21 cellular contexts compared by ENCODE assay signal in the genomic region with DNA sequence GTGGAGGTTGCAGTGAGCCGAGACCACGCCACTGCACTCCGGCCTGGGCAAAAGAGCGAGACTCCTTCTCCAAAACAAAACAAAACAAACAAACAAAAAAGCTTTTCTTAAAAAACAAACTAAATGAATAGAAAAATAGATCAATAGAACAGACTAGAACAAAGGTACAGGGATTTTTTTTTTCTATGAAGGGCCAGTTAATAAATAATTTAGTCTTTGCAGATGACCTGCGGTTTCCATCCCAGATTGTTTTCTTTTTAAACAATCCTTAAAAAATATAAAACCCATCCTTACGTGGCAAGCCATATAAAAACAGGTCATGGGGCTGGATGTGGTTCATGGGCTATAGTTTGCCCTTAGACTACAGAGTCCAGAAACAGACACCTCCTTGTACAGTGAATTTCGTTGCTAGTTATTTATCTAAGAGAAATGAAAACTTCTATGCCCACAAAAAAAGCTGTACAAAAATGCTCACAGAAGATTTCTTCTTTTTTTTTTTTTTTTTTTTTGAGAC. TPM values are rescaled to one million over a fixed set of nuclear protein-coding genes. Genes with fewer than 3 reads are reported as not detected.
DNase-seq lines count a peak whose midpoint lies in the region; ATAC-seq, FAIRE-seq and TF ChIP-seq lines count a peak whose summit lies in the region.
"Had no signal": no experiment of that assay in that cellular context is flagged by ENCODE, and none has a peak within 500 bp of the region (broad histone marks: within the 10 kb centered on the region; RNA-seq: fewer than 3 reads in every experiment).

No MANE protein-coding gene starts in this region.

- POLR2A ChIA-PET in HepG2 (lab: Yijun Ruan, JAX): no interaction called here

- no peak overlapping the region for H2AFZ ChIP-seq in HepG2 (ENCODE audit: low read length)

- FAIRE-seq in HepG2 (lab: Jason Lieb, UNC): no peak
- FAIRE-seq: A549, GM12878, GM19239, H1, HTR-8/SVneo had no signal

- H3K9me3 ChIP-seq in liver (ENCODE audit: control insufficient read depth in 4 of 4, low read length in 3 of 4): no peaks in the 10 kb centered on the region
- peaks cover 6% of the 10 kb centered on the region; the same call in 1 of the 2 replicates for H3K9me3 ChIP-seq in HepG2 (ENCODE audit: low read length)

- peaks cover 0 to 2% (median under 1%) of the 10 kb centered on the region in 4 donors for H3K36me3 ChIP-seq in liver (ENCODE audit: control insufficient read depth in 4 of 4, insufficient read depth in 3 of 4, low read depth in 1 of 4, low read length in 3 of 4)
- peaks cover 1 to 9% of the 10 kb centered on the region in 2 experiments; a peak in 2 of 5 replicates for H3K36me3 ChIP-seq in HepG2 (replicated peaks in 1 of 2; ENCODE audit: control insufficient read depth in 1 of 2, insufficient read depth in 2 of 2, low read length in 2 of 2)

- H3K4me3 ChIP-seq in liver (ENCODE audit: low read depth in 1 of 3, low read length in 3 of 3) (no peak overlapping the region), HepG2 (replicated peaks in 1 of 3; ENCODE audit: insufficient read depth in 1 of 3, low read depth in 2 of 3, low read length in 3 of 3) (no peak overlapping the region)
- H3K4me3 ChIP-seq: A549, GM12878 had no signal

- H3K36me3 Mint-ChIP-seq in osteocyte (ENCODE audit: unreplicated experiment): peaks cover 19% of the 10 kb centered on the region

- H3K9ac ChIP-seq in liver (ENCODE audit: low read depth in 1 of 2, low read length in 2 of 2): no peak overlapping the region
- no peak overlapping the region for H3K9ac ChIP-seq in HepG2 (ENCODE audit: insufficient read depth, low read depth, low read length)

- peaks cover 12% of the 10 kb centered on the region for H4K20me1 ChIP-seq in HepG2 (ENCODE audit: insufficient read depth, low read length)

- no peaks in the 10 kb centered on the region for H3K27me3 ChIP-seq in liver (ENCODE audit: control insufficient read depth in 4 of 4, insufficient read depth in 4 of 4, low read length in 3 of 4)
- H3K27me3 ChIP-seq in HepG2 (ENCODE audit: control insufficient read depth in 1 of 2, insufficient read depth in 2 of 2, low read length in 2 of 2): no peaks in the 10 kb centered on the region

- H3K27ac Mint-ChIP-seq in osteocyte (ENCODE audit: unreplicated experiment): peak overlapping the region; percentile 41
- H3K27ac Mint-ChIP-seq: CD4-positive, alpha-beta T cell; H9 had no signal

- H3K27ac ChIP-seq in liver (ENCODE audit: low read depth in 1 of 2, low read length in 2 of 2): no peak overlapping the region
- no peak overlapping the region for H3K27ac ChIP-seq in HepG2 (ENCODE audit: extremely low read length, insufficient read depth, low read length)
- H3K27ac ChIP-seq: 22Rv1, A549, C4-2B had no signal

- no peak for TF ChIP-seq POLR2A in HepG2 (IDR thresholded peaks at IDR 0.05; ENCODE audit: insufficient read depth in 1 of 2, low read depth in 2 of 2, low read length in 2 of 2)

- peaks cover 53% of the 10 kb centered on the region for H3K4me1 Mint-ChIP-seq in osteocyte (ENCODE audit: unreplicated experiment)

- WGBS in liver: 43% methylated on average over 7 of the region's 7 CpGs
- WGBS in HepG2 (ENCODE audit: low lambda C conversion rate): 95% methylated on average over 7 of the region's 7 CpGs

- DNase-seq in HepG2 (ENCODE audit: low spot score) (no peak), kidney tubule cell (ENCODE audit: low spot score) (peak; percentile 25), osteocyte (ENCODE audit: extremely low spot score, unreplicated experiment) (no peak), DMS79 treated with DMSO at 0.1 percent for 48 hours (lab: John Stamatoyannopoulos, UW) (no peak)
- DNase-seq: AML-193; Caco-2; CD4-positive, alpha-beta T cell; DND-41; EL; H9 had no signal

- peaks cover 5% of the 10 kb centered on the region for H3K9me3 Mint-ChIP-seq in osteocyte (ENCODE audit: unreplicated experiment)

- BruUV-seq in HepG2 (replicated peaks; lab: Mats Ljungman, UMichigan): no TSS peak

- H3K4me3 Mint-ChIP-seq in osteocyte (ENCODE audit: unreplicated experiment): no peak overlapping the region
- H3K4me3 Mint-ChIP-seq: CD4-positive, alpha-beta T cell; H9; IgD-negative memory B cell had no signal

- H3K27me3 Mint-ChIP-seq in osteocyte (ENCODE audit: unreplicated experiment): no peaks in the 10 kb centered on the region
- H3K27me3 Mint-ChIP-seq: CD4-positive, alpha-beta T cell; IgD-negative memory B cell had no signal

- TF ChIP-seq EP300 in HepG2 (IDR thresholded peaks at IDR 0.05; ENCODE audit: low read depth in 2 of 2, low read length in 2 of 2) (no peak), HepG2 (CRISPR knock-in tag; IDR thresholded peaks at IDR 0.05; ENCODE audit: borderline replicate concordance) (no peak)

- H3K4me1 ChIP-seq in liver (ENCODE audit: control insufficient read depth in 4 of 4, insufficient read depth in 4 of 4, low read length in 3 of 4) (peaks cover 1 to 11% (median 7%) of the 10 kb centered on the region in 4 donors), HepG2 (ENCODE audit: insufficient read depth, low read length) (no peaks in the 10 kb centered on the region)
- H3K4me1 ChIP-seq: A549, Caco-2 had no signal

- intact Hi-C loops in HepG2 (cut with micrococcal nuclease; ENCODE audit: unreplicated experiment): no loop called here

- H3K79me2 ChIP-seq in HepG2 (ENCODE audit: insufficient read depth, low read length): peaks cover 72% of the 10 kb centered on the region

- ATAC-seq in HepG2: no peak
- ATAC-seq in GM19351 (IDR thresholded peaks at IDR 0.05; ENCODE audit: unreplicated experiment): no peak
- ATAC-seq in GM19023 (IDR thresholded peaks at IDR 0.05; ENCODE audit: unreplicated experiment): no peak
- ATAC-seq: A549, GM12878 had no signal

- in situ Hi-C loops in HepG2 (cut with HindIII; ENCODE audit: extremely low pct_ligation_motif_present, low pct_unique_long_range_greater_than_20kb): no loop called here

- H3K4me2 ChIP-seq in HepG2 (ENCODE audit: low read depth, low read length): no peak overlapping the region
- H3K4me2 ChIP-seq: A549 had no signal

- CTCF ChIA-PET in HepG2 (lab: Yijun Ruan, JAX; ENCODE audit: low intra/inter-chr PET ratio, low total read pairs): no interaction called here

- TF ChIP-seq CTCF in liver (IDR thresholded peaks at IDR 0.05; ENCODE audit: low read depth, low read length, missing input control) (no peak), HepG2 (CRISPR knock-in tag; IDR thresholded peaks at IDR 0.05) (no peak), osteocyte (IDR thresholded peaks at IDR 0.05) (no peak)

- no peak for TF ChIP-seq RAD21 in liver (IDR thresholded peaks at IDR 0.05)
- TF ChIP-seq RAD21 in HepG2 (CRISPR knock-in tag; IDR thresholded peaks at IDR 0.05): no peak

TF ChIP-seq in liver, 16 proteins besides CTCF, POLR2A, EP300 and RAD21 (continues in another document):
- no peak for TF ChIP-seq TAF1 (conservative IDR thresholded peaks at IDR 0.05)
- TF ChIP-seq FOXA1 (IDR thresholded peaks at IDR 0.05): no peak
- no peak for TF ChIP-seq EGR1 (IDR thresholded peaks at IDR 0.05; ENCODE audit: low read depth in 2 of 2)
- TF ChIP-seq HNF4A (conservative IDR thresholded peaks at IDR 0.05): peak; percentile 6 to 25

TF ChIP-seq in HepG2, 621 proteins besides CTCF, POLR2A, EP300 and RAD21:
- no peak for TF ChIP-seq ARNT (IDR thresholded peaks at IDR 0.05)
- no peak for TF ChIP-seq ZNF230 (CRISPR knock-in tag; IDR thresholded peaks at IDR 0.05)
- TF ChIP-seq TMF1 (CRISPR knock-in tag; IDR thresholded peaks at IDR 0.05; ENCODE audit: low read depth): no peak
- TF ChIP-seq TSC22D2 (CRISPR knock-in tag; IDR thresholded peaks at IDR 0.05; ENCODE audit: borderline replicate concordance): no peak
- TF ChIP-seq ZSCAN20 (CRISPR knock-in tag; IDR thresholded peaks at IDR 0.05; ENCODE audit: borderline replicate concordance): no peak
- no peak for TF ChIP-seq ZBTB20 (CRISPR knock-in tag; IDR thresholded peaks at IDR 0.05; ENCODE audit: borderline replicate concordance, low read depth)
- no peak for TF ChIP-seq FOXA1 (IDR thresholded peaks at IDR 0.05)
- TF ChIP-seq FOXA1 (CRISPR knock-in tag; IDR thresholded peaks at IDR 0.05): no peak
- TF ChIP-seq SRSF9 (IDR thresholded peaks at IDR 0.05; ENCODE audit: borderline replicate concordance, insufficient read depth, low read depth, low read length, poor library complexity, severe bottlenecking): no peak
- TF ChIP-seq ZNF441 (CRISPR knock-in tag; IDR thresholded peaks at IDR 0.05; ENCODE audit: borderline replicate concordance): no peak
- TF ChIP-seq ESRRA (CRISPR knock-in tag; IDR thresholded peaks at IDR 0.05; ENCODE audit: low read depth): no peak
- TF ChIP-seq ZNF274 (CRISPR knock-in tag; IDR thresholded peaks at IDR 0.05): no peak
- TF ChIP-seq MTF2 (CRISPR knock-in tag; IDR thresholded peaks at IDR 0.05; ENCODE audit: borderline replicate concordance): no peak
- no peak for TF ChIP-seq NCOR1 (IDR thresholded peaks at IDR 0.05; ENCODE audit: borderline replicate concordance, low read length)
- no peak for TF ChIP-seq SIX4 (CRISPR knock-in tag; IDR thresholded peaks at IDR 0.05)

RNA-seq across cellular contexts. Expression of gene CREBBP, which starts 45.4 kb away (rescaled TPM):
- total RNA-seq in liver (10 to 100 TPM; 25.6 to 25.8 TPM), HepG2 (2016; rRNA removed; fragmentation: Illumina TruSeq; extraction: Trizol) (9.6 and 10.4 TPM in 2 replicates), osteocyte (107 and 109 TPM in 2 replicates)
- polyA plus RNA-seq in liver (10 to 100 TPM in 1 of 2 donors, 1 to 10 TPM in 1; 7.0 to 13.3 TPM), HepG2 (2011; rRNA removed) (5.3 and 5.6 TPM in 2 replicates)
- total RNA-seq in HepG2 (2016; cell fraction: cytosol; rRNA removed; fragmentation: Illumina TruSeq; extraction: Trizol; ENCODE audit: low read depth): 21.4 and 21.7 TPM in 2 replicates
- 8.9 and 11.4 TPM in 2 replicates for total RNA-seq in HepG2 (2016; cell fraction: insoluble cytoplasmic fraction; rRNA removed; fragmentation: Illumina TruSeq; extraction: Trizol)
- 11.2 TPM in 2 replicates for total RNA-seq in HepG2 (2016; cell fraction: membrane; rRNA removed; fragmentation: Illumina TruSeq; extraction: Trizol)
- 22.2 and 24.6 TPM in 2 replicates for total RNA-seq in HepG2 (2016; cell fraction: nucleus; rRNA removed; fragmentation: Illumina TruSeq; extraction: Trizol)
- polyA plus RNA-seq in HepG2 (2011; cell fraction: cytosol; rRNA removed): 2.9 and 3.6 TPM in 2 replicates
- polyA plus RNA-seq in HepG2 (2011; cell fraction: nucleus; rRNA removed): 14.4 and 16.2 TPM in 2 replicates
- 18.0 and 18.4 TPM in 2 replicates for polyA plus RNA-seq in HepG2 (2012)
- 0.49 and 1.1 TPM in 2 replicates for polyA plus RNA-seq in HepG2 (2016; cell fraction: cytosol; fragmentation: Illumina TruSeq; extraction: Trizol; ENCODE audit: low read depth)
- polyA plus RNA-seq in HepG2 (2016; cell fraction: insoluble cytoplasmic fraction; fragmentation: Illumina TruSeq; extraction: Trizol; ENCODE audit: low read depth): 8.4 and 12.7 TPM in 2 replicates
- 1.4 and 1.6 TPM in 2 replicates for polyA plus RNA-seq in HepG2 (2016; cell fraction: membrane; fragmentation: Illumina TruSeq; extraction: Trizol; ENCODE audit: low read depth)
- 29.7 and 36.9 TPM in 2 replicates for polyA plus RNA-seq in HepG2 (2016; cell fraction: nucleus; fragmentation: Illumina TruSeq; extraction: Trizol; ENCODE audit: insufficient read depth, low read depth)
- polyA minus RNA-seq in HepG2 (2011; rRNA and poly(A)+ RNA removed; ENCODE audit: low replicate concordance): 22.8 and 23.5 TPM in 2 replicates
- 22.0 and 23.0 TPM in 2 replicates for polyA minus RNA-seq in HepG2 (2011; cell fraction: cytosol; rRNA and poly(A)+ RNA removed)
- polyA minus RNA-seq in HepG2 (2011; cell fraction: nucleus; rRNA and poly(A)+ RNA removed): 37.7 and 49.0 TPM in 2 replicates
